Comparison of ENCODE assay signal across 8 cellular contexts in the genomic region with DNA sequence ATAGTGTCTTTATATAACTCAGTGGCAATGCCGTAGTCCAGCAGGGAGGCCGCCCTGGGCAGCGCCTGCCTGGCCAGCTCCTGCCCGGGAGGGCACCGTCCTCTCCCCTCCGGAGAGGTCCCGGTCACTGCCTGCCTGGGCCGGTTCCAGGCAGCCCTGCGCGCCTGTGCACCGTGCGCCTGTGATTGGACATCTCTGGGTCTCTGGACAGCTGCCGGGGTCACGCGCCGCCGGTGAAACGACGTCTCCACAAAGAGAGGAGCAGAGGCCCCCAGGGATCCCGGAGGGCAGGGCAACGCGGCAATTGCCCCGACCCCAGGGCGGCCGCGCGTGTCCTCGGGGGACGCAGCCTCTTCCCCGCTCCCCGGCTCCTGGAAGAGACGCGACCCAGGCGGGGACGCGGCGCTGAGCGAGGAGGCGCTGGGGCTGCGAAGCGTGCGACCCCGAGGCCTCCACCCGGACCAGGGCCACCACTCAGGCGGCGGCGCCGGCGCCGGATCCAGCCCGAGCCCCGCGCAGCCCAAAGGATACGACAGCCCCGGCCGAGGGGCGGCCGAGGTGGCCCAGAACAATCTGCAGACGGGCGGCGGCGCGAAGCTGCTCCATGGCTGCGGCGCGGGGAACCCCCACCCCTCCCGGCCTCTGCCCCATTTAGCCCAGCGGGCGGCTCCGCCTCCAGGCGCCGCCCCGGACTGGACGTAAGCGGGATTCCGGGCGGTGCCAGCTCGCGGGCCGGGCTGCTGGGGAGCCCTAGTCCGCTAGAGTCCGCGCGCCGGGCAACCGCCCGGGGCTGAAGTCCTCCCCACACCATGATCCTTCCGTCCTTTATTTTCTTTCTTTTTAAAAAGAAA. TPM values are rescaled to one million over a fixed set of nuclear protein-coding genes. Genes with fewer than 3 reads are reported as not detected.
DNase-seq lines count a peak whose midpoint lies in the region; ATAC-seq, FAIRE-seq and TF ChIP-seq lines count a peak whose summit lies in the region.

PHYH (minus strand) TSS at position 628 of the 851 bp plus-strand sequence; CDS start at position 606, 22 bp downstream.

- peaks cover 0 to 3% (median 0%) of the 10 kb centered on the region in 7 donors for H3K9me3 Mint-ChIP-seq in CD14-positive monocyte

- H3K18ac ChIP-seq in H1 (ENCODE audit: extremely low read depth, low read length): peak within 1 kb of the TSS; percentile 83

- H4K91ac ChIP-seq in H1 (replicated peaks; ENCODE audit: insufficient read length, low read length): peak within 1 kb of the TSS; percentile 17

- no peak within 1 kb of the TSS for H3K14ac ChIP-seq in H1 (ENCODE audit: insufficient read length)

- H3K27ac ChIP-seq in H1 (ENCODE audit: low read depth, low read length): peak within 1 kb of the TSS; percentile 71; the same call in 1 of the 2 replicates

- H3K79me1 ChIP-seq in H1 (ENCODE audit: low read depth, low read length): no peaks in the 10 kb centered on the region

- H2AFZ ChIP-seq in H1 (ENCODE audit: low read length): 0 out of 2 replicates have a peak within 1 kb of the TSS, but pooled peaks have one; percentile 6

- TF ChIP-seq RAD21 in H1 (IDR thresholded peaks at IDR 0.05 in 1 of 2, conservative IDR thresholded peaks at IDR 0.05 in 1 of 2; ENCODE audit: low read depth in 2 of 2, low read length in 2 of 2): peak in 1 of 2 experiments; percentile 1; a peak in 1 of 4 replicates

- H4K8ac ChIP-seq in H1 (ENCODE audit: extremely low read depth, insufficient read depth, low read length): peak within 1 kb of the TSS; percentile 96

- no peaks in the 10 kb centered on the region; the same call in 1 of the 2 replicates for H3K23me2 ChIP-seq in H1 (ENCODE audit: low read depth, low read length)

- H2BK120ac ChIP-seq in H1 (replicated peaks; ENCODE audit: low read depth, low read length): peak within 1 kb of the TSS; percentile 78

- peak within 1 kb of the TSS; percentile 61 to 94 (median 78) for H3K9ac ChIP-seq in H1 (replicated peaks in 1 of 4; ENCODE audit: extremely low read depth in 1 of 4, low read depth in 3 of 4, low read length in 3 of 4)

- TF ChIP-seq POLR2A in GM19099 (IDR thresholded peaks at IDR 0.05; ENCODE audit: extremely low read depth, insufficient read length, low read depth) (peak; percentile 80), H1 (IDR thresholded peaks at IDR 0.05; ENCODE audit: control extremely low read depth in 1 of 2, low read depth in 2 of 2, low read length in 2 of 2) (peak; percentile 76 to 80)

- peaks cover 0 to 6% (median 3%) of the 10 kb centered on the region in 4 experiments; a peak in 5 of 7 replicates for H3K4me1 ChIP-seq in H1 (replicated peaks in 1 of 4; ENCODE audit: control insufficient read depth in 3 of 4, insufficient read depth in 4 of 4, low read length in 3 of 4)

- peaks cover 0 to 5% (median 4%) of the 10 kb centered on the region in 3 donors for H3K27me3 Mint-ChIP-seq in CD14-positive monocyte (ENCODE audit: low read depth in 3 of 3)

- peak; percentile 50 for ATAC-seq in HG03378 (IDR thresholded peaks at IDR 0.05; ENCODE audit: unreplicated experiment)

- no peak for FAIRE-seq in H1 (lab: Jason Lieb, UNC)

- DNase-seq in CD14-positive monocyte (ENCODE audit: low spot score) (peak; percentile 87), NOMO-1 (lab: John Stamatoyannopoulos, UW; ENCODE audit: unreplicated experiment in 2 of 2) (peak; percentile 70 to 87), H1 (ENCODE audit: low read depth in 1 of 2, low spot score in 2 of 2) (peak; percentile 50 to 87), mesenteric fat pad (ENCODE audit: low spot score) (peak; percentile 96)
- peak; percentile 43 for DNase-seq in activated CD8-positive, alpha-beta memory T cell treated with anti-CD3 and anti-CD28 coated beads, Interleukin-2, amount 50 U/mL, for 1 hour (ENCODE audit: extremely low read depth)
- DNase-seq in stimulated activated CD8-positive, alpha-beta memory T cell treated with anti-CD3 and anti-CD28 coated beads, Interleukin-12 subunit alpha, Interleukin-12 subunit beta, amount 100 ng/mL, for 4 hours (ENCODE audit: low read depth): peak; percentile 66

- peak in 1 of 2 experiments; percentile 54; a peak in 1 of 3 replicates for TF ChIP-seq EP300 in H1 (IDR thresholded peaks at IDR 0.05; ENCODE audit: borderline replicate concordance in 1 of 2, low read depth in 2 of 2, low read length in 2 of 2)

- peak within 1 kb of the TSS; percentile 39 to 58 (median 54) for H3K4me3 ChIP-seq in H1 (ENCODE audit: extremely low read depth in 1 of 4, insufficient read depth in 2 of 4, low read depth in 3 of 4, low read length in 4 of 4)

- H3K27ac Mint-ChIP-seq in CD14-positive monocyte: peak within 1 kb of the TSS; percentile 73 to 92 (median 81)

- H2BK12ac ChIP-seq in H1 (ENCODE audit: low read depth, low read length): peak within 1 kb of the TSS; percentile 39

- peaks cover 0 to 7% of the 10 kb centered on the region in 2 donors for H3K36me3 Mint-ChIP-seq in CD14-positive monocyte

- H2BK5ac ChIP-seq in H1 (ENCODE audit: low read depth, low read length): peak within 1 kb of the TSS; percentile 18

- H2BK15ac ChIP-seq in H1 (ENCODE audit: low read length): no peak within 1 kb of the TSS

- H2AK5ac ChIP-seq in H1 (ENCODE audit: low read depth, low read length): peak within 1 kb of the TSS; percentile 90; the same call in 1 of the 2 replicates

- no peaks in the 10 kb centered on the region for H3K36me3 ChIP-seq in H1 (ENCODE audit: control insufficient read depth in 2 of 4, insufficient read depth in 4 of 4, low read length in 3 of 4)

- POLR2A ChIA-PET in H1 (lab: Charles Lee; ENCODE audit: partially characterized antibody): interaction anchor here (0.6 to 6.3 kb wide), 13 partner anchors 11 to 138 kb away, joined by 3 to 92 read pairs (median 6); partner anchors contain the start of genes MCM10 and SEPHS1

- no peaks in the 10 kb centered on the region; a peak in 2 of 7 replicates for H3K27me3 ChIP-seq in H1 (replicated peaks in 1 of 4; ENCODE audit: control insufficient read depth in 3 of 4, extremely low read depth in 1 of 4, insufficient read depth in 3 of 4, low read length in 3 of 4)

- CTCF ChIA-PET in H1 (lab: Charles Lee; ENCODE audit: partially characterized antibody): interaction anchor here (0.8 to 3.2 kb wide), 8 partner anchors 23 to 139 kb away, joined by 3 to 25 read pairs (median 4); no protein-coding TSS in a partner anchor

- H3K4me2 ChIP-seq in H1 (ENCODE audit: insufficient read depth in 1 of 2, low read depth in 2 of 2, low read length in 2 of 2): peak within 1 kb of the TSS; percentile 84 to 96

- no peak within 1 kb of the TSS for H3K23ac ChIP-seq in H1 (ENCODE audit: insufficient read length)

- TF ChIP-seq CTCF in CD14-positive monocyte (IDR thresholded peaks at IDR 0.05) (no peak), H1 (IDR thresholded peaks at IDR 0.05; ENCODE audit: control extremely low read depth in 1 of 3, insufficient read depth in 1 of 3, low read depth in 1 of 3, low read length in 3 of 3) (no peak)

- H2BK20ac ChIP-seq in H1 (ENCODE audit: low read length): no peak within 1 kb of the TSS

- peak within 1 kb of the TSS; percentile 39 for H3K56ac ChIP-seq in H1 (replicated peaks; ENCODE audit: insufficient read length, low read depth, low read length)

- WGBS in H1 (ENCODE audit: extremely low coverage in 1 of 2, insufficient coverage in 1 of 2, insufficient read length in 1 of 2, insufficient replicate concordance in 2 of 2, low coverage in 1 of 2, low lambda C conversion rate in 2 of 2, missing lambda C conversion rate in 1 of 2), 2 experiments: 5% methylated on average over 44 of the region's 88 CpGs; no CpG with 5 or more reads in 1 of the 2 experiments

- no peaks in the 10 kb centered on the region for H3K79me2 ChIP-seq in H1 (ENCODE audit: control insufficient read depth in 1 of 2, insufficient read depth in 2 of 2, low read length in 2 of 2)

- H4K5ac ChIP-seq in H1 (ENCODE audit: insufficient read length, low read depth, low read length): peak within 1 kb of the TSS; percentile 36

- H3K4me3 Mint-ChIP-seq in CD14-positive monocyte: peak within 1 kb of the TSS; percentile 89 to 96

- no peaks in the 10 kb centered on the region for H3K9me3 ChIP-seq in H1 (ENCODE audit: insufficient read depth in 2 of 2, low read depth in 1 of 2, low read length in 1 of 2)

- H4K20me1 ChIP-seq in H1 (replicated peaks in 1 of 2; ENCODE audit: control insufficient read depth in 1 of 2, insufficient read depth in 2 of 2, low read length in 2 of 2): no peaks in the 10 kb centered on the region

- peaks cover 25% of the 10 kb centered on the region for H3K4me1 Mint-ChIP-seq in CD14-positive monocyte

- intact Hi-C loops in CD14-positive monocyte (cut with micrococcal nuclease): loop anchor here (5.0 kb wide), 2 partner anchors 48 to 137 kb away; partner anchors contain the start of genes MCM10 (in 1 of the 2) and SEPHS1 (in 1 of the 2)

- H3K4ac ChIP-seq in H1 (replicated peaks; ENCODE audit: insufficient read length, low read depth, low read length): no peak within 1 kb of the TSS

TF ChIP-seq in H1, 55 proteins besides CTCF, POLR2A, EP300 and RAD21 (continues in another document):
- no peak for TF ChIP-seq ZNF274 (IDR thresholded peaks at IDR 0.05; ENCODE audit: borderline replicate concordance, extremely low read depth, low read length)
- peak; percentile 35 for TF ChIP-seq TAF7 (optimal IDR thresholded peaks at IDR 0.05; ENCODE audit: borderline replicate concordance, low read depth, low read length)
- peak; percentile 84 for TF ChIP-seq KDM4A (IDR thresholded peaks at IDR 0.05; ENCODE audit: low read depth, low read length, severe bottlenecking)
- no peak for TF ChIP-seq RFX5 (IDR thresholded peaks at IDR 0.05; ENCODE audit: borderline replicate concordance, low read depth, low read length)
- peak; percentile 63 for TF ChIP-seq POLR2AphosphoS5 (IDR thresholded peaks at IDR 0.05; ENCODE audit: low read depth, low read length)
- no peak for TF ChIP-seq JUND (IDR thresholded peaks at IDR 0.05; ENCODE audit: low read length)
- peak; percentile 88 for TF ChIP-seq MAX (IDR thresholded peaks at IDR 0.05)
- TF ChIP-seq TAF1 (IDR thresholded peaks at IDR 0.05; ENCODE audit: low read depth, low read length): peak; percentile 81; the same call in 1 of the 2 replicates

RNA-seq across cellular contexts. Expression of gene PHYH, which starts in this region (rescaled TPM):
- polyA plus RNA-seq in CD14-positive monocyte: 10 to 100 TPM; 19.5 to 19.6 TPM
- 22.7 and 23.2 TPM in 2 replicates for total RNA-seq in H1 (2021; fragmentation: NEBNext Ultra II Directional; extraction: Animal tissue kit (Norgen Biotek cat#: 25700))
- polyA plus RNA-seq in H1 (2011; rRNA removed): 22.0 and 22.9 TPM in 2 replicates
- 21.8 TPM for polyA plus RNA-seq in H1 (2011; cell fraction: cytosol; rRNA removed)
- 18.3 TPM for polyA plus RNA-seq in H1 (2011; cell fraction: nucleus; rRNA removed)
- polyA plus RNA-seq in H1 (2012, experiment 1 of 2): 21.9 to 27.0 TPM (median 24.9 TPM) in 4 replicates
- 4.4 TPM for polyA plus RNA-seq in H1 (2012, experiment 2 of 2)
- 25.6 TPM for polyA plus RNA-seq in H1 (2013, experiment 1 of 2)
- polyA plus RNA-seq in H1 (2013, experiment 2 of 2): 26.3 TPM
- 10.4 and 10.5 TPM in 2 replicates for polyA minus RNA-seq in H1 (2011; rRNA and poly(A)+ RNA removed)
- 5.9 TPM for polyA minus RNA-seq in H1 (2011; cell fraction: cytosol; rRNA and poly(A)+ RNA removed)
- 9.7 TPM for polyA minus RNA-seq in H1 (2011; cell fraction: nucleus; rRNA and poly(A)+ RNA removed)
- total RNA-seq in mesenteric fat pad: 44.1 TPM

Comparison
In these comparisons a context has a peak if more than half of its experiments do, and no peak if none do; other contexts are left out.
1. Peak in every context shown above with its lines: DNase-seq, ATAC-seq, H3K4me3 ChIP-seq and H3K27ac ChIP-seq.
2. DNase-seq: peak in every context shown above with its lines; median percentile 96 in mesenteric fat pad; 87 in CD14-positive monocyte; 78 in NOMO-1; 68 in H1; 66 in stimulated activated CD8-positive, alpha-beta memory T cell treated with anti-CD3 and anti-CD28 coated beads, Interleukin-12 subunit alpha, Interleukin-12 subunit beta, amount 100 ng/mL, for 4 hours; 43 in activated CD8-positive, alpha-beta memory T cell treated with anti-CD3 and anti-CD28 coated beads, Interleukin-2, amount 50 U/mL, for 1 hour.